ENCODE assay signal across 13 cellular contexts in genomic region chr18:77223653-77224052, GRCh38. TPM values are rescaled to one million over a fixed set of nuclear protein-coding genes. Genes with fewer than 3 reads are reported as not detected.
DNase-seq lines count a peak whose midpoint lies in the region; ATAC-seq, FAIRE-seq and TF ChIP-seq lines count a peak whose summit lies in the region.
"Had no signal": no experiment of that assay in that cellular context is flagged by ENCODE, and none has a peak within 500 bp of the region (broad histone marks: within the 10 kb centered on the region; RNA-seq: fewer than 3 reads in every experiment).

No MANE protein-coding gene starts in this region.

- no peaks in the 10 kb centered on the region for H3K9me2 ChIP-seq in MM.1S (replicated peaks; ENCODE audit: insufficient read depth, low read length)

- no peak overlapping the region for H3K9ac ChIP-seq in endothelial cell of umbilical vein (replicated peaks; ENCODE audit: extremely low read depth, insufficient read depth, low read length)
- H3K9ac ChIP-seq in MM.1S (ENCODE audit: low read length): no peak overlapping the region

- H2AFZ ChIP-seq in endothelial cell of umbilical vein (ENCODE audit: low read depth, low read length) (no peak overlapping the region), MM.1S (ENCODE audit: low read length) (no peak overlapping the region)

- no peaks in the 10 kb centered on the region for H3K9me3 Mint-ChIP-seq in activated naive CD8-positive, alpha-beta T cell treated with anti-CD3 and anti-CD28 coated beads, Interleukin-2, amount 50 U/mL, for 24 hours
- no peaks in the 10 kb centered on the region for H3K9me3 Mint-ChIP-seq in activated naive CD8-positive, alpha-beta T cell treated with anti-CD3 and anti-CD28 coated beads for 36 hours
- H3K9me3 Mint-ChIP-seq: activated T-helper 2 cell treated with anti-CD3 and anti-CD28 coated beads, Interferon-gamma antibody, Interleukin-2, Interleukin-4, amounts not matched to agents 10 μg/mL and 5 μg/mL and 100 μg/mL, durations not matched to agents 14 hours and 24 hours and 36 hours had no signal

- H3K27me3 Mint-ChIP-seq in activated naive CD8-positive, alpha-beta T cell treated with anti-CD3 and anti-CD28 coated beads, Interleukin-2, amount 50 U/mL, for 24 hours: peaks cover 8% of the 10 kb centered on the region
- H3K27me3 Mint-ChIP-seq in activated naive CD8-positive, alpha-beta T cell treated with anti-CD3 and anti-CD28 coated beads for 36 hours: peaks cover 4% of the 10 kb centered on the region
- H3K27me3 Mint-ChIP-seq: IgD-negative memory B cell had no signal

- ATAC-seq in activated naive CD8-positive, alpha-beta T cell treated with anti-CD3 and anti-CD28 coated beads, Interleukin-2, amount 50 U/mL, for 24 hours: peak; percentile 66
- no peak for ATAC-seq in HG03097 (IDR thresholded peaks at IDR 0.05; ENCODE audit: low FRiP score, unreplicated experiment)
- ATAC-seq: esophagus mucosa, pancreas had no signal

- no peak for TF ChIP-seq CTCF in endothelial cell of umbilical vein (IDR thresholded peaks at IDR 0.05; ENCODE audit: extremely low read depth in 1 of 2, insufficient read depth in 1 of 2, low read depth in 1 of 2, low read length in 2 of 2)
- no peak for TF ChIP-seq CTCF in MM.1S (IDR thresholded peaks at IDR 0.05; ENCODE audit: low read length)

- no peaks in the 10 kb centered on the region for H3K4me1 ChIP-seq in endothelial cell of umbilical vein (ENCODE audit: control insufficient read depth, extremely low read depth, insufficient read depth, low read length)
- H3K4me1 ChIP-seq in MM.1S (ENCODE audit: low read length): no peaks in the 10 kb centered on the region
- H3K4me1 ChIP-seq: BE2C, pancreas had no signal

- no peak for DNase-seq in activated naive CD8-positive, alpha-beta T cell treated with anti-CD3 and anti-CD28 coated beads, Interleukin-2, amount 50 U/mL, for 24 hours
- no peak for DNase-seq in activated naive CD8-positive, alpha-beta T cell treated with anti-CD3 and anti-CD28 coated beads for 36 hours
- DNase-seq in NOMO-1 treated with DMSO at 0.1 percent for 48 hours (lab: John Stamatoyannopoulos, UW; ENCODE audit: unreplicated experiment): peak; percentile 73
- no peak for DNase-seq in endothelial cell of umbilical vein (ENCODE audit: low read depth, low spot score)
- peak; percentile 59 for DNase-seq in urothelium cell line (ENCODE audit: low spot score)
- no peak for DNase-seq in NCI-H446 (lab: John Stamatoyannopoulos, UW)
- no peak for DNase-seq in MM.1S
- DNase-seq: BE2C, pancreas had no signal

- BruUV-seq in endothelial cell of umbilical vein (replicated peaks; lab: Mats Ljungman, UMichigan): no TSS peak

- no peaks in the 10 kb centered on the region for H3F3A ChIP-seq in MM.1S (ENCODE audit: insufficient read depth, low read length)

- H3K27ac ChIP-seq in endothelial cell of umbilical vein (ENCODE audit: insufficient read depth, low read depth, low read length) (no peak overlapping the region), MM.1S (ENCODE audit: low read length) (no peak overlapping the region)
- H3K27ac ChIP-seq: pancreas had no signal

- no peaks in the 10 kb centered on the region for H3K9me1 ChIP-seq in endothelial cell of umbilical vein (replicated peaks; ENCODE audit: control insufficient read depth, extremely low read depth, insufficient read depth, low read length)

- H3K79me2 ChIP-seq in endothelial cell of umbilical vein (ENCODE audit: control insufficient read depth, insufficient read depth, low read length): no peaks in the 10 kb centered on the region
- H3K79me2 ChIP-seq in MM.1S (ENCODE audit: low read length): no peaks in the 10 kb centered on the region

- H3K27ac Mint-ChIP-seq in activated naive CD8-positive, alpha-beta T cell treated with anti-CD3 and anti-CD28 coated beads, Interleukin-2, amount 50 U/mL, for 24 hours: peak overlapping the region; percentile 84
- no peak overlapping the region for H3K27ac Mint-ChIP-seq in activated naive CD8-positive, alpha-beta T cell treated with anti-CD3 and anti-CD28 coated beads for 36 hours
- H3K27ac Mint-ChIP-seq: activated T-helper 2 cell treated with anti-CD3 and anti-CD28 coated beads, Interferon-gamma antibody, Interleukin-2, Interleukin-4, amounts not matched to agents 10 μg/mL and 5 μg/mL and 100 μg/mL, durations not matched to agents 14 hours and 24 hours and 36 hours; IgD-negative memory B cell had no signal

- POLR2A ChIA-PET in endothelial cell of umbilical vein (lab: Charles Lee): interaction anchor here (0.6 kb wide), 1 partner anchor 22 kb away, joined by 3 read pairs; no protein-coding TSS in a partner anchor

- H3K4me3 ChIP-seq in endothelial cell of umbilical vein (replicated peaks in 1 of 3; ENCODE audit: insufficient read depth in 1 of 3, low read depth in 1 of 3, low read length in 3 of 3): no peak overlapping the region
- H3K4me3 ChIP-seq in MM.1S (ENCODE audit: low read length): no peak overlapping the region
- H3K4me3 ChIP-seq: pancreas had no signal

- H3K9me3 ChIP-seq in endothelial cell of umbilical vein (replicated peaks; ENCODE audit: control insufficient read depth, insufficient read depth, low read length): no peaks in the 10 kb centered on the region
- no peaks in the 10 kb centered on the region for H3K9me3 ChIP-seq in MM.1S (replicated peaks; ENCODE audit: insufficient read depth, low read length)
- H3K9me3 ChIP-seq: BE2C, pancreas had no signal

- CTCF ChIA-PET in endothelial cell of umbilical vein (lab: Charles Lee): interaction anchor here (1.0 to 2.5 kb wide), 2 partner anchors 12 to 16 kb away, joined by 3 to 16 read pairs; no protein-coding TSS in a partner anchor

- no peak overlapping the region for H3K4me3 Mint-ChIP-seq in activated naive CD8-positive, alpha-beta T cell treated with anti-CD3 and anti-CD28 coated beads, Interleukin-2, amount 50 U/mL, for 24 hours
- H3K4me3 Mint-ChIP-seq in activated naive CD8-positive, alpha-beta T cell treated with anti-CD3 and anti-CD28 coated beads for 36 hours: no peak overlapping the region
- H3K4me3 Mint-ChIP-seq: IgD-negative memory B cell had no signal

- H3K36me3 ChIP-seq in endothelial cell of umbilical vein (ENCODE audit: control insufficient read depth in 2 of 2, extremely low read depth in 1 of 2, insufficient read depth in 2 of 2, low read length in 2 of 2) (no peaks in the 10 kb centered on the region), MM.1S (replicated peaks; ENCODE audit: insufficient read depth, low read length) (no peaks in the 10 kb centered on the region)
- H3K36me3 ChIP-seq: BE2C, pancreas had no signal

- no peaks in the 10 kb centered on the region for H3K36me3 Mint-ChIP-seq in activated naive CD8-positive, alpha-beta T cell treated with anti-CD3 and anti-CD28 coated beads, Interleukin-2, amount 50 U/mL, for 24 hours (ENCODE audit: low read depth)
- H3K36me3 Mint-ChIP-seq in activated naive CD8-positive, alpha-beta T cell treated with anti-CD3 and anti-CD28 coated beads for 36 hours: no peaks in the 10 kb centered on the region
- H3K36me3 Mint-ChIP-seq: IgD-negative memory B cell had no signal

- no peak for TF ChIP-seq POLR2A in endothelial cell of umbilical vein (IDR thresholded peaks at IDR 0.05; ENCODE audit: low read depth, low read length)

- H4K20me1 ChIP-seq in endothelial cell of umbilical vein (replicated peaks; ENCODE audit: control insufficient read depth, extremely low read depth, insufficient read depth, low read length) (no peaks in the 10 kb centered on the region), MM.1S (ENCODE audit: insufficient read depth, low read length) (no peaks in the 10 kb centered on the region)

- peaks cover 16% of the 10 kb centered on the region for H3K4me1 Mint-ChIP-seq in activated naive CD8-positive, alpha-beta T cell treated with anti-CD3 and anti-CD28 coated beads, Interleukin-2, amount 50 U/mL, for 24 hours
- peaks cover 11% of the 10 kb centered on the region for H3K4me1 Mint-ChIP-seq in activated naive CD8-positive, alpha-beta T cell treated with anti-CD3 and anti-CD28 coated beads for 36 hours
- H3K4me1 Mint-ChIP-seq: IgD-negative memory B cell had no signal

- intact Hi-C loops in endothelial cell of umbilical vein (cut with micrococcal nuclease): no loop called here

- H3K27me3 ChIP-seq in endothelial cell of umbilical vein (ENCODE audit: control insufficient read depth in 2 of 2, insufficient read depth in 2 of 2, low read length in 2 of 2) (no peaks in the 10 kb centered on the region), MM.1S (replicated peaks; ENCODE audit: insufficient read depth, low read length) (no peaks in the 10 kb centered on the region)
- H3K27me3 ChIP-seq: BE2C had no signal

- H3K4me2 ChIP-seq in endothelial cell of umbilical vein (ENCODE audit: insufficient read depth, low read length) (no peak overlapping the region), MM.1S (ENCODE audit: low read depth, low read length) (no peak overlapping the region)

- FAIRE-seq in endothelial cell of umbilical vein (lab: Jason Lieb, UNC) (no peak), urothelium cell line (lab: Jason Lieb, UNC) (no peak)
- FAIRE-seq: pancreas had no signal

- dilution Hi-C loops in endothelial cell of umbilical vein (cut with MboI; ENCODE audit: extremely low pct_ligation_motif_present, low sequenced_read_pairs): no loop called here

TF ChIP-seq in endothelial cell of umbilical vein, 7 proteins besides CTCF, POLR2A, EP300 and RAD21:
- TF ChIP-seq FOS (IDR thresholded peaks at IDR 0.05; ENCODE audit: borderline replicate concordance, insufficient read depth, low read length) (peak; percentile 24), GATA2 (IDR thresholded peaks at IDR 0.05; ENCODE audit: insufficient read depth, insufficient read length, low read depth, low read length) (no peak)

RNA-seq across cellular contexts. Expression of gene GALR1, which starts 26.0 kb away (rescaled TPM):
- not detected for total RNA-seq in activated naive CD8-positive, alpha-beta T cell treated with anti-CD3 and anti-CD28 coated beads for 36 hours
- total RNA-seq in endothelial cell of umbilical vein: not detected in 2 replicates
- polyA plus RNA-seq in endothelial cell of umbilical vein: not detected in 2 replicates
- not detected in 2 replicates for polyA plus RNA-seq in endothelial cell of umbilical vein (2011; cell fraction: cytosol; rRNA removed)
- polyA plus RNA-seq in endothelial cell of umbilical vein (2011; cell fraction: nucleus; rRNA removed): not detected in 2 replicates
- not detected in 2 replicates for polyA plus RNA-seq in endothelial cell of umbilical vein (2012)
- not detected in 2 replicates for polyA minus RNA-seq in endothelial cell of umbilical vein
- not detected for polyA minus RNA-seq in endothelial cell of umbilical vein (2011; cell fraction: cytosol; rRNA and poly(A)+ RNA removed)
- polyA minus RNA-seq in endothelial cell of umbilical vein (2011; cell fraction: nucleus; rRNA and poly(A)+ RNA removed): not detected in 2 replicates
- total RNA-seq: activated T-helper 2 cell treated with anti-CD3 and anti-CD28 coated beads, Interferon-gamma antibody, Interleukin-2, Interleukin-4, amounts not matched to agents 10 μg/mL and 5 μg/mL and 100 μg/mL, durations not matched to agents 14 hours and 24 hours and 36 hours; esophagus mucosa had no signal
- polyA plus RNA-seq: IgD-negative memory B cell had no signal

Comparison
In these comparisons a context has a peak if more than half of its experiments do, and no peak if none do; other contexts are left out.
1. DNase-seq: peak in NOMO-1 treated with DMSO at 0.1 percent for 48 hours (single experiment) and urothelium cell line (single experiment); none in activated naive CD8-positive, alpha-beta T cell treated with anti-CD3 and anti-CD28 coated beads, Interleukin-2, amount 50 U/mL, for 24 hours (single experiment), activated naive CD8-positive, alpha-beta T cell treated with anti-CD3 and anti-CD28 coated beads for 36 hours (single experiment), endothelial cell of umbilical vein (single experiment), NCI-H446 (0 of 2) and MM.1S (single experiment).